Comparison of ENCODE assay signal across 14 cellular contexts in the genomic region with DNA sequence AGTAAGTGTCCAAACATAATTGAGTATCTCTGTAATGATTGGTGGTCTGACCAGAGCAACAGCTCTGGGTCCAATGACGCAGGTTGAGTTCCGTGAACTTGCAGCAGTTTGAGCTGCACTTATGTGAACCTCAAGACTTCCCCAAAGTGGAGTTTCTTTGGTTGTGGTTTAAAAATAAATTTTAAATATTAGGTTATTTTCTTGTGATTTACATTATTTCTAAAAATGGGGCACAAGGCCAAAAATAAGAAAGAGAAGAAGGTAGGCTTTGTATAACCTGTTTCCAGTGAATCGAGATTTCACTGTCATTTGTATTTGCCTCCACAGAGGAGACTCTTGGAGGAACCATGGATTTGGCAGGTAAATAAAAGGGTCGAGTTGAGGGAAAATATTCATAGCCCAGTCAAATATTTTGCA.
DNase-seq lines count a peak whose midpoint lies in the region; ATAC-seq and TF ChIP-seq lines count a peak whose summit lies in the region.
"Had no signal": no experiment of that assay in that cellular context is flagged by ENCODE, and none has a peak within 500 bp of the region (broad histone marks: within the 10 kb centered on the region; RNA-seq: fewer than 3 reads in every experiment).

No MANE protein-coding gene starts in this region.

- TF ChIP-seq POLR2A in erythroblast (IDR thresholded peaks at IDR 0.05; ENCODE audit: low read length) (no peak), thyroid gland (IDR thresholded peaks at IDR 0.05) (no peak)

- WGBS in thyroid gland, 2 donors = 88 to 89% methylated on average over 4 of the region's 4 CpGs

- peaks cover 0 to 3% of the 10 kb centered on the region in 2 donors for H3K4me1 ChIP-seq in thyroid gland

- intact Hi-C loops in thyroid gland (cut with DNase I) = no loop called here

- H3K4me3 ChIP-seq in thyroid gland (replicated peaks in 1 of 3) = no peak overlapping the region
- H3K4me3 ChIP-seq: BLaER1 treated with 17β-estradiol and CSF1 and Interleukin-3, amounts not matched to agents 10 nM and 100 nM; right lobe of liver had no signal

- H3K27me3 ChIP-seq in thyroid gland = no peaks in the 10 kb centered on the region
- H3K27me3 ChIP-seq: BLaER1 treated with 17β-estradiol and CSF1 and Interleukin-3, amounts not matched to agents 10 nM and 100 nM; right lobe of liver had no signal

- no peak for TF ChIP-seq CTCF in thyroid gland (IDR thresholded peaks at IDR 0.05)

- DNase-seq in NOMO-1 (lab: John Stamatoyannopoulos, UW; ENCODE audit: unreplicated experiment in 2 of 2) (peak; percentile 41 to 86), erythroblast (lab: John Stamatoyannopoulos, UW) (no peak), SIG-M5 (lab: John Stamatoyannopoulos, UW) (no peak), thyroid gland (no peak)
- no peak for DNase-seq in activated T-cell treated with anti-CD3 and anti-CD28 coated beads, Interleukin-2, amount 50 U/mL, for 1 hour
- DNase-seq: activated CD4-positive, alpha-beta memory T cell treated with anti-CD3 and anti-CD28 coated beads, Interleukin-2, amount 10 ng/mL, durations not matched to agents 7 days and 5 days; midbrain; NCI-H1694; NCI-H524 treated with DMSO at 0.1 percent for 48 hours; nucleus accumbens; right lobe of liver had no signal

- no peaks in the 10 kb centered on the region for H3K36me3 ChIP-seq in thyroid gland
- H3K36me3 ChIP-seq: BLaER1 treated with 17β-estradiol and CSF1 and Interleukin-3, amounts not matched to agents 10 nM and 100 nM; right lobe of liver had no signal

- no peaks in the 10 kb centered on the region for H3K9me3 ChIP-seq in thyroid gland
- H3K9me3 ChIP-seq: BLaER1 treated with 17β-estradiol and CSF1 and Interleukin-3, amounts not matched to agents 10 nM and 100 nM; right lobe of liver had no signal

- no peak overlapping the region for H3K27ac ChIP-seq in thyroid gland
- H3K27ac ChIP-seq: BLaER1 treated with 17β-estradiol and CSF1 and Interleukin-3, amounts not matched to agents 10 nM and 100 nM; right lobe of liver had no signal

- peak; percentile 82 for ATAC-seq in GM19372 (IDR thresholded peaks at IDR 0.05; ENCODE audit: low read depth, unreplicated experiment)
- peak; percentile 56 for ATAC-seq in HG03060 (IDR thresholded peaks at IDR 0.05; ENCODE audit: low read depth, unreplicated experiment)

Comparison
In these comparisons a context has a peak if more than half of its experiments do, and no peak if none do; other contexts are left out.
1. DNase-seq: peak in NOMO-1 (2 of 2); none in erythroblast (0 of 2), activated T-cell treated with anti-CD3 and anti-CD28 coated beads, Interleukin-2, amount 50 U/mL, for 1 hour (single experiment), SIG-M5 (single experiment) and thyroid gland (0 of 2).